31 cellular contexts compared by ENCODE assay signal in the genomic region with DNA sequence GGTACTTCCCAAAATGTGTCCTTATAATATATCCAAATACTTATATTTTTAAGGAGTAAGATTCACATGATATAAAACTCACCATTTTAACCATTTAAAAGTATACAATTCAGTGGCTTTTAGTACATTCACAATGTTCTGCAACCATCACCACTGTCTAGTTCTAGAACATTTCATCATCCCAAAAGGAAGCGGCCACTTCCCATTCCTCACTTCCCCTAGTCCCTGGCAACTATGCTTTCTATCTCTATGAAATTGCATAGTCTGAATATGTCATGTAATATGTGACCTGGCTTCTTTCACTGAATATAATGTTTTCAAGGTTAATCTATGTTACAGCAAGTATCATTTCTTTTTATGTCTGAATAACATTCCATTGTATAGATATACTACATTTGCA.
"Had no signal": no experiment of that assay in that cellular context is flagged by ENCODE, and none has a peak within 500 bp of the region (broad histone marks: within the 10 kb centered on the region; RNA-seq: fewer than 3 reads in every experiment).

No MANE protein-coding gene starts in this region.

- H3K27ac ChIP-seq: ascending aorta, breast epithelium, cardiac muscle cell, coronary artery, dorsolateral prefrontal cortex, heart left ventricle, VCaP had no signal

- ATAC-seq: activated naive CD4-positive, alpha-beta T cell treated with anti-CD3 and anti-CD28 coated beads, Interleukin-2, amount 50 U/mL, for 72 hours; activated T-cell treated with anti-CD3 and anti-CD28 coated beads, Interleukin-2, amount 50 U/mL, for 72 hours; esophagus mucosa; heart left ventricle; WTC11 had no signal

- H3K4me1 ChIP-seq: ascending aorta, breast epithelium, heart left ventricle had no signal

- H3K36me3 ChIP-seq: ascending aorta, breast epithelium, cardiac muscle cell, heart left ventricle had no signal

- H3K36me3 Mint-ChIP-seq: activated naive CD4-positive, alpha-beta T cell treated with anti-CD3 and anti-CD28 coated beads, Interleukin-2, amount 10 ng/mL, durations not matched to agents 7 days and 5 days; activated naive CD8-positive, alpha-beta T cell treated with anti-CD3 and anti-CD28 coated beads, Interleukin-2, amount 10 ng/mL, durations not matched to agents 7 days and 5 days; brain; WTC11 had no signal

- H3K9me3 ChIP-seq: ascending aorta, breast epithelium had no signal

- DNase-seq: activated CD4-positive, alpha-beta memory T cell treated with anti-CD3 and anti-CD28 coated beads, Interleukin-2, amount 10 ng/mL, durations not matched to agents 7 days and 5 days; activated CD4-positive, alpha-beta T cell treated with anti-CD3 and anti-CD28 coated beads for 1 hour; activated CD4-positive, alpha-beta T cell treated with anti-CD3 and anti-CD28 coated beads for 4 hours; activated CD4-positive, alpha-beta T cell treated with anti-CD3 and anti-CD28 coated beads, Interleukin-2, amount 10 ng/mL, durations not matched to agents 7 days and 5 days; activated CD4-positive, alpha-beta T cell treated with anti-CD3 and anti-CD28 coated beads, Interleukin-2, amount 50 U/mL, for 4 hours; activated CD8-positive, alpha-beta memory T cell treated with anti-CD3 and anti-CD28 coated beads, Interleukin-2, amount 50 U/mL, for 48 hours; activated gamma-delta T cell; activated naive CD4-positive, alpha-beta T cell; activated naive CD4-positive, alpha-beta T cell treated with anti-CD3 and anti-CD28 coated beads, Interleukin-2, amount 10 ng/mL, durations not matched to agents 7 days and 5 days; activated naive CD8-positive, alpha-beta T cell treated with anti-CD3 and anti-CD28 coated beads, Interleukin-2, amount 10 ng/mL, durations not matched to agents 7 days and 5 days; activated T-cell treated with anti-CD3 and anti-CD28 coated beads for 4 hours; activated T-cell treated with anti-CD3 and anti-CD28 coated beads, Interleukin-2, amount 50 U/mL, for 24 hours; activated T-cell treated with anti-CD3 and anti-CD28 coated beads, Interleukin-2, amount 50 U/mL, for 72 hours; dorsolateral prefrontal cortex; effector memory CD4-positive, alpha-beta T cell; endodermal cell; foreskin fibroblast; glutamatergic neuron; heart left ventricle; T-helper 2 cell had no signal

- H3K4me3 Mint-ChIP-seq: activated CD4-positive, alpha-beta memory T cell treated with anti-CD3 and anti-CD28 coated beads, Interleukin-2, amount 10 ng/mL, durations not matched to agents 7 days and 5 days; activated CD4-positive, alpha-beta T cell treated with anti-CD3 and anti-CD28 coated beads, Interleukin-2, amount 10 ng/mL, durations not matched to agents 7 days and 5 days; activated naive CD4-positive, alpha-beta T cell treated with anti-CD3 and anti-CD28 coated beads, Interleukin-2, amount 10 ng/mL, durations not matched to agents 7 days and 5 days; activated naive CD8-positive, alpha-beta T cell treated with anti-CD3 and anti-CD28 coated beads, Interleukin-2, amount 10 ng/mL, durations not matched to agents 7 days and 5 days; activated T-cell treated with anti-CD3 and anti-CD28 coated beads, Interleukin-2, amount 50 U/mL, for 24 hours; activated T-cell treated with anti-CD3 and anti-CD28 coated beads, Interleukin-2, amount 50 U/mL, for 72 hours; brain; central memory CD8-positive, alpha-beta T cell; dendritic cell treated with granulocyte-macrophage colony-stimulating factor and Interleukin-4, amounts not matched to agents 40 ng/mL and 50 ng/mL, for 4 days; endodermal cell; WTC11 had no signal

- H3K4me1 Mint-ChIP-seq: activated CD4-positive, alpha-beta memory T cell treated with anti-CD3 and anti-CD28 coated beads, Interleukin-2, amount 10 ng/mL, durations not matched to agents 7 days and 5 days; activated CD4-positive, alpha-beta T cell treated with anti-CD3 and anti-CD28 coated beads, Interleukin-2, amount 10 ng/mL, durations not matched to agents 7 days and 5 days; activated naive CD4-positive, alpha-beta T cell treated with anti-CD3 and anti-CD28 coated beads, Interleukin-2, amount 10 ng/mL, durations not matched to agents 7 days and 5 days; activated naive CD8-positive, alpha-beta T cell treated with anti-CD3 and anti-CD28 coated beads, Interleukin-2, amount 10 ng/mL, durations not matched to agents 7 days and 5 days; brain; central memory CD8-positive, alpha-beta T cell; endodermal cell; WTC11 had no signal

- H3K27ac Mint-ChIP-seq: activated CD4-positive, alpha-beta memory T cell treated with anti-CD3 and anti-CD28 coated beads, Interleukin-2, amount 10 ng/mL, durations not matched to agents 7 days and 5 days; activated CD4-positive, alpha-beta T cell treated with anti-CD3 and anti-CD28 coated beads, Interleukin-2, amount 10 ng/mL, durations not matched to agents 7 days and 5 days; activated naive CD4-positive, alpha-beta T cell treated with anti-CD3 and anti-CD28 coated beads, Interleukin-2, amount 10 ng/mL, durations not matched to agents 7 days and 5 days; activated naive CD8-positive, alpha-beta T cell treated with anti-CD3 and anti-CD28 coated beads, Interleukin-2, amount 10 ng/mL, durations not matched to agents 7 days and 5 days; activated T-cell treated with anti-CD3 and anti-CD28 coated beads, Interleukin-2, amount 50 U/mL, for 24 hours; activated T-cell treated with anti-CD3 and anti-CD28 coated beads, Interleukin-2, amount 50 U/mL, for 72 hours; brain; dendritic cell treated with granulocyte-macrophage colony-stimulating factor and Interleukin-4, amounts not matched to agents 40 ng/mL and 50 ng/mL, for 4 days; endodermal cell; WTC11 had no signal

- H3K4me3 ChIP-seq: ascending aorta, breast epithelium, cardiac muscle cell, coronary artery, dorsolateral prefrontal cortex, heart left ventricle had no signal

- H3K27me3 Mint-ChIP-seq: activated CD4-positive, alpha-beta memory T cell treated with anti-CD3 and anti-CD28 coated beads, Interleukin-2, amount 10 ng/mL, durations not matched to agents 7 days and 5 days; activated CD4-positive, alpha-beta T cell treated with anti-CD3 and anti-CD28 coated beads, Interleukin-2, amount 10 ng/mL, durations not matched to agents 7 days and 5 days; activated naive CD4-positive, alpha-beta T cell treated with anti-CD3 and anti-CD28 coated beads, Interleukin-2, amount 10 ng/mL, durations not matched to agents 7 days and 5 days; activated naive CD8-positive, alpha-beta T cell treated with anti-CD3 and anti-CD28 coated beads, Interleukin-2, amount 10 ng/mL, durations not matched to agents 7 days and 5 days; activated T-cell treated with anti-CD3 and anti-CD28 coated beads, Interleukin-2, amount 50 U/mL, for 24 hours; central memory CD8-positive, alpha-beta T cell; dendritic cell treated with granulocyte-macrophage colony-stimulating factor and Interleukin-4, amounts not matched to agents 40 ng/mL and 50 ng/mL, for 4 days had no signal

- H3K27me3 ChIP-seq: ascending aorta, breast epithelium, cardiac muscle cell, dorsolateral prefrontal cortex, heart left ventricle had no signal

- H3K9me3 Mint-ChIP-seq: activated CD4-positive, alpha-beta T cell treated with anti-CD3 and anti-CD28 coated beads, Interleukin-2, amount 10 ng/mL, durations not matched to agents 7 days and 5 days; activated naive CD4-positive, alpha-beta T cell treated with anti-CD3 and anti-CD28 coated beads, Interleukin-2, amount 10 ng/mL, durations not matched to agents 7 days and 5 days; brain; dendritic cell treated with granulocyte-macrophage colony-stimulating factor and Interleukin-4, amounts not matched to agents 40 ng/mL and 50 ng/mL, for 4 days; endodermal cell had no signal
